In the genomic region with DNA sequence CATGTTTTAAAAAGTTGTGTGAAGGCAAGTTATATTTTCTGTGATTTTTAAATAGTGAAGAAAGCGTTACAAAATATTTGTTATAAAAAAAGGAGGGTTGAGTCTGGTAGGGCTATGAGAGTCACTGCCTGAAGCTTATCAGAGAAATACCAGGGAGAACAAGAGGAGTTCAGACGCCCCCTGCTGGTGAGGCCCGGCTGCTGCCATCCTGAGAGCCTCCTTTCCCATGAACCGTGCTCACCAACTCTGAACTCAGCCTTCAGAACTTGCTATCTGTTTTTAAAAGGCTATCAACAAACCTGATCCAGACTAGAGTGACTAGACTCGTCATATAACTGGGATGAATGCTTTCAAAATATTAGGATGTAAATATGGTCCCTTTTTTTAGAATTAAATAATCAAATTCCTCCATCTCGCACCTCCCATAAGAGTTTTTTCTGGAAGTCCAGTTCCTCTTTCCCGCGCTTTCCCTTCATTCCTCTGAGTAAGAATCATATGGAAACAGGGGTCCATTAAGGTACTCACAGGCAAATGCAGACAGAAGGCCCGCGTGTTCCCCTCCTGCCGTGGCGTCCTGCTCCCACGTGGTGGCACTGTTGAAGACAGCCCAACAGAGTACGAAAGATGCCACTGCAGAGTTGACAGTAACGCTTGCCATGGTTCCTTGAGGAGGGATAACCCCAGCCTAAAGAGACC, we compare ENCODE assay signal across 8 cellular contexts. TPM values are rescaled to one million over a fixed set of nuclear protein-coding genes. Genes with fewer than 3 reads are reported as not detected.
DNase-seq lines count a peak whose midpoint lies in the region; ATAC-seq and TF ChIP-seq lines count a peak whose summit lies in the region.

No MANE protein-coding gene starts in this region.

- peak; percentile 91 for ATAC-seq in GM21526 (IDR thresholded peaks at IDR 0.05; ENCODE audit: low FRiP score, unreplicated experiment)
- ATAC-seq in PC-3, result peak; percentile 76
- peak; percentile 92 for ATAC-seq in stimulated activated naive CD8-positive, alpha-beta T cell treated with anti-CD3 and anti-CD28 coated beads, Interleukin-15, amount 100 ng/mL, for 72 hours

- peak overlapping the region in 1 of 2 donors; percentile 46 for H3K27ac Mint-ChIP-seq in stimulated activated naive CD8-positive, alpha-beta T cell treated with anti-CD3 and anti-CD28 coated beads, Interleukin-15, amount 100 ng/mL, for 72 hours

- H3K4me1 Mint-ChIP-seq in stimulated activated naive CD8-positive, alpha-beta T cell treated with anti-CD3 and anti-CD28 coated beads, Interleukin-15, amount 100 ng/mL, for 72 hours, result peaks cover 6% of the 10 kb centered on the region

- H4K20me1 ChIP-seq in PC-3 (ENCODE audit: low read length) (no peaks in the 10 kb centered on the region), neural cell (ENCODE audit: insufficient read depth) (no peaks in the 10 kb centered on the region)

- no peaks in the 10 kb centered on the region for H3K9me2 ChIP-seq in PC-3 (replicated peaks; ENCODE audit: low read length)
- H3K9me2 ChIP-seq in neural cell (ENCODE audit: insufficient read depth, low read length), result no peaks in the 10 kb centered on the region

- peak; percentile 76 for DNase-seq in DMS153 (lab: John Stamatoyannopoulos, UW)
- peak; percentile 58 for DNase-seq in Jurkat, Clone E6-1 (ENCODE audit: low read depth, low spot score)
- DNase-seq in PC-3, result peak; percentile 70
- DNase-seq in activated T-cell treated with anti-CD3 and anti-CD28 coated beads, Interleukin-2, amount 50 U/mL, for 1 hour, result peak; percentile 67
- peak; percentile 73 for DNase-seq in fibroblast of mammary gland (ENCODE audit: low read depth)
- peak; percentile 58 to 62 for DNase-seq in stimulated activated naive CD8-positive, alpha-beta T cell treated with anti-CD3 and anti-CD28 coated beads, Interleukin-15, amount 100 ng/mL, for 72 hours

- H3K9me3 Mint-ChIP-seq in stimulated activated naive CD8-positive, alpha-beta T cell treated with anti-CD3 and anti-CD28 coated beads, Interleukin-15, amount 100 ng/mL, for 72 hours, result no peaks in the 10 kb centered on the region

- H3K27ac ChIP-seq in PC-3 (ENCODE audit: low read length) (no peak overlapping the region), neural cell (ENCODE audit: low read length) (no peak overlapping the region)

- intact Hi-C loops in PC-3 (cut with micrococcal nuclease), result loop anchor here (1.0 to 10.0 kb wide), 4 partner anchors 25 to 393 kb away; a partner anchor contains a TSS

- H3K9ac ChIP-seq in PC-3 (ENCODE audit: low read length) (no peak overlapping the region), neural cell (ENCODE audit: low read length) (no peak overlapping the region)

- H3K79me2 ChIP-seq in PC-3 (ENCODE audit: low read length) (no peaks in the 10 kb centered on the region), neural cell (replicated peaks; ENCODE audit: insufficient read depth, low read length) (no peaks in the 10 kb centered on the region)

- H3K9me3 ChIP-seq in PC-3 (ENCODE audit: low read length) (no peaks in the 10 kb centered on the region), neural cell (ENCODE audit: low read length) (no peaks in the 10 kb centered on the region)

- peaks cover 12% of the 10 kb centered on the region for H3K4me1 ChIP-seq in PC-3 (ENCODE audit: insufficient read depth, low read length)

- TF ChIP-seq RAD21 in neural cell (conservative IDR thresholded peaks at IDR 0.05), result peak; percentile 52

- CTCF ChIA-PET in PC-3 (lab: Charles Lee), result interaction anchor here (0.6 to 1.8 kb wide), 7 partner anchors 26 to 142 kb away, joined by 3 to 20 read pairs (median 7); a partner anchor contains a TSS

- H3K27me3 ChIP-seq in PC-3 (ENCODE audit: low read length) (no peaks in the 10 kb centered on the region), neural cell (ENCODE audit: insufficient read depth, low read depth, low read length) (no peaks in the 10 kb centered on the region)

- no peaks in the 10 kb centered on the region for H3K27me3 Mint-ChIP-seq in stimulated activated naive CD8-positive, alpha-beta T cell treated with anti-CD3 and anti-CD28 coated beads, Interleukin-15, amount 100 ng/mL, for 72 hours

- no TSS peak for BruUV-seq in PC-3 (replicated peaks; lab: Mats Ljungman, UMichigan)

- no peak for TF ChIP-seq EP300 in neural cell (conservative IDR thresholded peaks at IDR 0.05; ENCODE audit: poor library complexity, severe bottlenecking)

- H3K4me2 ChIP-seq in PC-3 (ENCODE audit: low read length), result peak overlapping the region; percentile 8; the same call in 1 of the 2 replicates
- no peak overlapping the region for H3K4me2 ChIP-seq in neural cell (ENCODE audit: low read length)

- no peaks in the 10 kb centered on the region for H3F3A ChIP-seq in PC-3 (ENCODE audit: low read length, unreplicated experiment)
- H3F3A ChIP-seq in neural cell (ENCODE audit: insufficient read depth, low read length, poor library complexity, severe bottlenecking), result no peaks in the 10 kb centered on the region

- TF ChIP-seq CTCF in PC-3 (conservative IDR thresholded peaks at IDR 0.05; ENCODE audit: low read depth, low read length) (peak; percentile 90), fibroblast of mammary gland (conservative IDR thresholded peaks at IDR 0.05; ENCODE audit: control insufficient read depth, insufficient read depth, low read depth, low read length) (peak; percentile 98), neural cell (IDR thresholded peaks at IDR 0.05; ENCODE audit: poor library complexity, severe bottlenecking) (peak; percentile 73)

- H3K4me3 Mint-ChIP-seq in stimulated activated naive CD8-positive, alpha-beta T cell treated with anti-CD3 and anti-CD28 coated beads, Interleukin-15, amount 100 ng/mL, for 72 hours, result peak overlapping the region; percentile 39 to 40

- H3K36me3 ChIP-seq in PC-3 (ENCODE audit: low read depth, low read length), result no peaks in the 10 kb centered on the region
- no peaks in the 10 kb centered on the region for H3K36me3 ChIP-seq in neural cell (ENCODE audit: insufficient read depth, low read length)

- peak overlapping the region; percentile 45 for H2AFZ ChIP-seq in PC-3 (ENCODE audit: low read length)
- H2AFZ ChIP-seq in neural cell (ENCODE audit: low read depth, low read length), result no peak overlapping the region

- POLR2A ChIA-PET in PC-3 (lab: Charles Lee; ENCODE audit: unreplicated experiment), result interaction anchor here (1.0 kb wide), 1 partner anchor 26 kb away, joined by 3 read pairs; a partner anchor contains a TSS

- no peak overlapping the region for H3K4me3 ChIP-seq in Jurkat, Clone E6-1 (ENCODE audit: low read length)
- H3K4me3 ChIP-seq in PC-3 (ENCODE audit: low read length) (no peak overlapping the region), fibroblast of mammary gland (ENCODE audit: control insufficient read depth, low read depth, low read length) (no peak overlapping the region), neural cell (ENCODE audit: low read length) (no peak overlapping the region)

TF ChIP-seq in neural cell, 6 proteins besides CTCF, POLR2A, EP300 and RAD21:
- TF ChIP-seq, protein P1, sequence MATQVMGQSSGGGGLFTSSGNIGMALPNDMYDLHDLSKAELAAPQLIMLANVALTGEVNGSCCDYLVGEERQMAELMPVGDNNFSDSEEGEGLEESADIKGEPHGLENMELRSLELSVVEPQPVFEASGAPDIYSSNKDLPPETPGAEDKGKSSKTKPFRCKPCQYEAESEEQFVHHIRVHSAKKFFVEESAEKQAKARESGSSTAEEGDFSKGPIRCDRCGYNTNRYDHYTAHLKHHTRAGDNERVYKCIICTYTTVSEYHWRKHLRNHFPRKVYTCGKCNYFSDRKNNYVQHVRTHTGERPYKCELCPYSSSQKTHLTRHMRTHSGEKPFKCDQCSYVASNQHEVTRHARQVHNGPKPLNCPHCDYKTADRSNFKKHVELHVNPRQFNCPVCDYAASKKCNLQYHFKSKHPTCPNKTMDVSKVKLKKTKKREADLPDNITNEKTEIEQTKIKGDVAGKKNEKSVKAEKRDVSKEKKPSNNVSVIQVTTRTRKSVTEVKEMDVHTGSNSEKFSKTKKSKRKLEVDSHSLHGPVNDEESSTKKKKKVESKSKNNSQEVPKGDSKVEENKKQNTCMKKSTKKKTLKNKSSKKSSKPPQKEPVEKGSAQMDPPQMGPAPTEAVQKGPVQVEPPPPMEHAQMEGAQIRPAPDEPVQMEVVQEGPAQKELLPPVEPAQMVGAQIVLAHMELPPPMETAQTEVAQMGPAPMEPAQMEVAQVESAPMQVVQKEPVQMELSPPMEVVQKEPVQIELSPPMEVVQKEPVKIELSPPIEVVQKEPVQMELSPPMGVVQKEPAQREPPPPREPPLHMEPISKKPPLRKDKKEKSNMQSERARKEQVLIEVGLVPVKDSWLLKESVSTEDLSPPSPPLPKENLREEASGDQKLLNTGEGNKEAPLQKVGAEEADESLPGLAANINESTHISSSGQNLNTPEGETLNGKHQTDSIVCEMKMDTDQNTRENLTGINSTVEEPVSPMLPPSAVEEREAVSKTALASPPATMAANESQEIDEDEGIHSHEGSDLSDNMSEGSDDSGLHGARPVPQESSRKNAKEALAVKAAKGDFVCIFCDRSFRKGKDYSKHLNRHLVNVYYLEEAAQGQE (IDR thresholded peaks at IDR 0.05; ENCODE audit: borderline replicate concordance), result no peak
- TF ChIP-seq POLR2AphosphoS5 (IDR thresholded peaks at IDR 0.05) (no peak), TAF1 (IDR thresholded peaks at IDR 0.05; ENCODE audit: low read depth) (no peak), MXI1 (conservative IDR thresholded peaks at IDR 0.05; ENCODE audit: poor library complexity, severe bottlenecking) (no peak), EZH2 (IDR thresholded peaks at IDR 0.05; ENCODE audit: borderline replicate concordance, insufficient read depth, low read length, poor library complexity, severe bottlenecking) (no peak), SMC3 (conservative IDR thresholded peaks at IDR 0.05; ENCODE audit: poor library complexity) (peak; percentile 60)
TF ChIP-seq in neural cell: peak in this region for 1.

RNA-seq across cellular contexts. Expression of a gene that starts 26.2 kb away (rescaled TPM):
- polyA plus RNA-seq in Jurkat, Clone E6-1 (2012; ENCODE audit: insufficient read depth, insufficient read length), result 3.2 TPM
- total RNA-seq in PC-3 (2014; rRNA removed), result 0.40 and 2.8 TPM in 2 replicates
- 2.6 and 3.2 TPM in 2 replicates for polyA plus RNA-seq in neural cell
- polyA minus RNA-seq in neural cell, result 11.6 and 20.9 TPM in 2 replicates
